In the genomic region with DNA sequence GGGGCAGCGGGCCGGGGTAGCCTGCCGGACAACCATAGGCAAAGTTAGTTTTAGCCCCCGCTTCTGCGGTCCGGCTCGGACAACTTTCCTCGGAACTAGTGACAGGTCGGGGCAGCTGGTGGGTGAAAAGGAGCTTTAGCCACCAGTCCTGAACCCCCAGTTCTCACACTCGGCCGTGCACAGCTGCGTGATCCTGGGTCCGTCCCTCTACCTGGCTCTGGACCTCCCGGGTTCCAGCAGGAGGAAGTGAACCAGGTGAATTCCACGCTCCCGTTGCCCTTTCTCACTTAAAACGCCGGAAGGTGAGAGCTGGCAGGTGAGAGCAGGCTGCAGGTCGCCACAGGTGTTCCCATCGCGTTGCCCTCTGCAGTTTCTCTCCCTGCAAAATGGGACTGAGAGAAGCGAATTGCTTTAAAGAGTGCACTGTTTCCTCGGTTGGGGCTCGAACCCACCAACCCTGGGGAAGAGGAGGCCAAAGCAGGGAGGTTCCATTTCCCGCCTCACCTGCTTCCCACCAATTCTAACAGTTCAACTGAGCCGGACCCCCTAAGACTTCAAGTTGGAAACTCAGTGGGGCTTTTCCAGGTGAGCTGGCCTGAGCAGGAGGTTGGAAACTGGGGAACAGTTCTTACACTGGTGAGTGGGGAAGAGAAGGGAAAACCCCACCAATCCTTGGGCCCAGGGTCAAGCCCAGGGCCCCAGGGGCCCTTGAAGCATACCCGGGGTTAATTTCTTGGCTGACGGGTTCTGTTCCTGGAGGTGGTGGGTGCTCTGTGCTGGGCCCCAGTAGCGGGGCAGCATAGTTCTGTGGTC, we compare ENCODE assay signal across 8 cellular contexts. TPM values are rescaled to one million over a fixed set of nuclear protein-coding genes. Genes with fewer than 3 reads are reported as not detected.
DNase-seq lines count a peak whose midpoint lies in the region; ATAC-seq and TF ChIP-seq lines count a peak whose summit lies in the region.

No MANE protein-coding gene starts in this region.

- H3K4me1 ChIP-seq in HEK293 (ENCODE audit: control insufficient read depth, insufficient read depth, low read length) (no peaks in the 10 kb centered on the region; the same call in 1 of the 2 replicates), ascending aorta (peaks cover 14 to 43% of the 10 kb centered on the region in 2 donors)

- H3K36me3 ChIP-seq in HEK293 (ENCODE audit: control insufficient read depth in 2 of 2, insufficient read depth in 1 of 2, low read length in 2 of 2) (no peaks in the 10 kb centered on the region), ascending aorta (no peaks in the 10 kb centered on the region)

- no peak for ATAC-seq in memory B cell (ENCODE audit: low read depth)
- ATAC-seq in HG03280 (IDR thresholded peaks at IDR 0.05; ENCODE audit: unreplicated experiment), result no peak

- H3K27me3 ChIP-seq in ascending aorta, result no peaks in the 10 kb centered on the region

- no peaks in the 10 kb centered on the region for H3K9me3 Mint-ChIP-seq in memory B cell

- peak overlapping the region; percentile 93 for H3K4me3 Mint-ChIP-seq in memory B cell

- peaks cover 41% of the 10 kb centered on the region for H3K4me1 Mint-ChIP-seq in memory B cell

- POLR2A ChIA-PET in AG04449 (lab: Yijun Ruan, JAX), result interaction anchor here (0.6 to 1.2 kb wide), 3 partner anchors 9 to 623 kb away, joined by 3 to 5 read pairs (median 3); no protein-coding TSS in a partner anchor
- POLR2A ChIA-PET in HEK293 (lab: Yijun Ruan, JAX), result interaction anchor here (0.6 to 1.8 kb wide), 7 partner anchors 12 to 624 kb away, joined by 3 to 6 read pairs (median 4); a partner anchor contains a TSS

- DNase-seq in AG04449 (ENCODE audit: low read depth, low spot score) (no peak), ascending aorta (ENCODE audit: low spot score in 2 of 2) (no peak), memory B cell (ENCODE audit: low spot score in 2 of 2) (no peak), NCI-H2227 (lab: John Stamatoyannopoulos, UW; ENCODE audit: unreplicated experiment) (no peak), AG20443 (ENCODE audit: low spot score) (no peak), GM19240 (ENCODE audit: insufficient read length, low spot score) (no peak)

- H3K4me3 ChIP-seq in AG04449 (ENCODE audit: low read depth, low read length) (peak overlapping the region; percentile 69), HEK293 (ENCODE audit: low read depth, low read length) (peak overlapping the region; percentile 39), ascending aorta (peak overlapping the region; percentile 61 to 65)

- CTCF ChIA-PET in AG04449 (lab: Yijun Ruan, JAX), result interaction anchor here (0.9 to 19.3 kb wide), 6 partner anchors 8 to 327 kb away, joined by 3 to 995 read pairs (median 5); no protein-coding TSS in a partner anchor
- CTCF ChIA-PET in HEK293 (lab: Yijun Ruan, JAX), result interaction anchor here (0.5 to 12.6 kb wide), 7 partner anchors 9 to 361 kb away, joined by 3 to 275 read pairs (median 5); no protein-coding TSS in a partner anchor

- H3K27me3 Mint-ChIP-seq in memory B cell, result no peaks in the 10 kb centered on the region

- TF ChIP-seq CTCF in AG04449 (IDR thresholded peaks at IDR 0.05; ENCODE audit: insufficient read depth, low read length, missing control alignments) (no peak), HEK293 (tag by site-specific recombination; IDR thresholded peaks at IDR 0.05) (no peak), ascending aorta (IDR thresholded peaks at IDR 0.05) (no peak)

- H3K9me3 ChIP-seq in HEK293 (ENCODE audit: control insufficient read depth, insufficient read depth, low read depth, low read length), result no peaks in the 10 kb centered on the region
- H3K9me3 ChIP-seq in ascending aorta, result no peaks in the 10 kb centered on the region

- peak overlapping the region; percentile 89 for H3K27ac Mint-ChIP-seq in memory B cell

- H3K36me3 Mint-ChIP-seq in memory B cell, result peaks cover 16% of the 10 kb centered on the region

- intact Hi-C loops in ascending aorta (cut with DNase I), result loop anchor here (1.0 to 10.0 kb wide), 6 partner anchors 26 to 1556 kb away; a partner anchor contains a TSS

- H3K27ac ChIP-seq in HEK293 (ENCODE audit: extremely low read depth, low read depth, low read length) (no peak overlapping the region), ascending aorta (peak overlapping the region; percentile 26 to 68)

TF ChIP-seq in HEK293, 187 proteins besides CTCF, POLR2A, EP300 and RAD21:
- TF ChIP-seq PRDM1 (tag by site-specific recombination; IDR thresholded peaks at IDR 0.05), result peak; percentile 79
- TF ChIP-seq, protein P1, sequence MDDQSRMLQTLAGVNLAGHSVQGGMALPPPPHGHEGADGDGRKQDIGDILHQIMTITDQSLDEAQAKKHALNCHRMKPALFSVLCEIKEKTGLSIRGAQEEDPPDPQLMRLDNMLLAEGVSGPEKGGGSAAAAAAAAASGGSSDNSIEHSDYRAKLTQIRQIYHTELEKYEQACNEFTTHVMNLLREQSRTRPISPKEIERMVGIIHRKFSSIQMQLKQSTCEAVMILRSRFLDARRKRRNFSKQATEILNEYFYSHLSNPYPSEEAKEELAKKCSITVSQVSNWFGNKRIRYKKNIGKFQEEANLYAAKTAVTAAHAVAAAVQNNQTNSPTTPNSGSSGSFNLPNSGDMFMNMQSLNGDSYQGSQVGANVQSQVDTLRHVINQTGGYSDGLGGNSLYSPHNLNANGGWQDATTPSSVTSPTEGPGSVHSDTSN (CRISPR knock-in tag; IDR thresholded peaks at IDR 0.05), result peak; percentile 36; the same call in 1 of the 2 replicates
- TF ChIP-seq, protein P2, sequence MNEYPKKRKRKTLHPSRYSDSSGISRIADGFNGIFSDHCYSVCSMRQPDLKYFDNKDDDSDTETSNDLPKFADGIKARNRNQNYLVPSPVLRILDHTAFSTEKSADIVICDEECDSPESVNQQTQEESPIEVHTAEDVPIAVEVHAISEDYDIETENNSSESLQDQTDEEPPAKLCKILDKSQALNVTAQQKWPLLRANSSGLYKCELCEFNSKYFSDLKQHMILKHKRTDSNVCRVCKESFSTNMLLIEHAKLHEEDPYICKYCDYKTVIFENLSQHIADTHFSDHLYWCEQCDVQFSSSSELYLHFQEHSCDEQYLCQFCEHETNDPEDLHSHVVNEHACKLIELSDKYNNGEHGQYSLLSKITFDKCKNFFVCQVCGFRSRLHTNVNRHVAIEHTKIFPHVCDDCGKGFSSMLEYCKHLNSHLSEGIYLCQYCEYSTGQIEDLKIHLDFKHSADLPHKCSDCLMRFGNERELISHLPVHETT (tag by site-specific recombination; IDR thresholded peaks at IDR 0.05), result no peak

RNA-seq across cellular contexts. Expression of a gene that starts 0.5 kb away (rescaled TPM):
- 28.3 TPM for total RNA-seq in ascending aorta
